8 cellular contexts compared by ENCODE assay signal in genomic region chr15:46091860-46092450, GRCh38.
DNase-seq lines count a peak whose midpoint lies in the region; ATAC-seq, FAIRE-seq and TF ChIP-seq lines count a peak whose summit lies in the region.

No MANE protein-coding gene starts in this region.

- no peaks in the 10 kb centered on the region for H3K79me2 ChIP-seq in endothelial cell of umbilical vein (ENCODE audit: control insufficient read depth, insufficient read depth, low read length)

- H3K4me1 ChIP-seq in endothelial cell of umbilical vein (ENCODE audit: control insufficient read depth, extremely low read depth, insufficient read depth, low read length) = peaks cover 38% of the 10 kb centered on the region
- H3K4me1 ChIP-seq in sigmoid colon = no peaks in the 10 kb centered on the region

- peak overlapping the region; percentile 29 for H2AFZ ChIP-seq in endothelial cell of umbilical vein (ENCODE audit: low read depth, low read length)

- H3K4me3 ChIP-seq in HFF-Myc (replicated peaks; ENCODE audit: low read depth, low read length) (no peak overlapping the region), endothelial cell of umbilical vein (replicated peaks in 1 of 3; ENCODE audit: insufficient read depth in 1 of 3, low read depth in 1 of 3, low read length in 3 of 3) (no peak overlapping the region), sigmoid colon (no peak overlapping the region)

- ATAC-seq in HG03457 (IDR thresholded peaks at IDR 0.05; ENCODE audit: unreplicated experiment) = no peak

- TF ChIP-seq CTCF in HFF-Myc (IDR thresholded peaks at IDR 0.05; ENCODE audit: low read depth, low read length, missing control alignments) = peak; percentile 57
- TF ChIP-seq CTCF in endothelial cell of umbilical vein (IDR thresholded peaks at IDR 0.05; ENCODE audit: extremely low read depth in 1 of 2, insufficient read depth in 1 of 2, low read depth in 1 of 2, low read length in 2 of 2) = peak; percentile 38 to 60
- peak in 3 of 4 experiments; percentile 16 to 23 (median 19) for TF ChIP-seq CTCF in sigmoid colon (IDR thresholded peaks at IDR 0.05)

- H3K9me3 ChIP-seq in endothelial cell of umbilical vein (replicated peaks; ENCODE audit: control insufficient read depth, insufficient read depth, low read length) (no peaks in the 10 kb centered on the region), sigmoid colon (no peaks in the 10 kb centered on the region)

- FAIRE-seq in endothelial cell of umbilical vein (lab: Jason Lieb, UNC) = peak; percentile 43

- H3K27me3 ChIP-seq in endothelial cell of umbilical vein (ENCODE audit: control insufficient read depth in 2 of 2, insufficient read depth in 2 of 2, low read length in 2 of 2) (no peaks in the 10 kb centered on the region), sigmoid colon (no peaks in the 10 kb centered on the region)

- CTCF ChIA-PET in endothelial cell of umbilical vein (lab: Charles Lee) = interaction anchor here (0.6 to 2.1 kb wide), 9 partner anchors 99 to 387 kb away, joined by 3 to 17 read pairs (median 3); no protein-coding TSS in a partner anchor

- POLR2A ChIA-PET in endothelial cell of umbilical vein (lab: Charles Lee) = no interaction called here

- H3K9me1 ChIP-seq in endothelial cell of umbilical vein (replicated peaks; ENCODE audit: control insufficient read depth, extremely low read depth, insufficient read depth, low read length) = no peaks in the 10 kb centered on the region

- intact Hi-C loops in endothelial cell of umbilical vein (cut with micrococcal nuclease) (loop anchor here (1.0 to 2.0 kb wide), 2 partner anchors 188 to 221 kb away; no protein-coding TSS in a partner anchor), sigmoid colon (cut with DNase I) (no loop called here)

- H3K9ac ChIP-seq in endothelial cell of umbilical vein (replicated peaks; ENCODE audit: extremely low read depth, insufficient read depth, low read length) = no peak overlapping the region

- dilution Hi-C loops in endothelial cell of umbilical vein (cut with MboI; ENCODE audit: extremely low pct_ligation_motif_present, low sequenced_read_pairs) = no loop called here

- 60 to 67% methylated on average over 16 of the region's 16 CpGs for WGBS in sigmoid colon, 2 donors

- TF ChIP-seq POLR2A in endothelial cell of umbilical vein (IDR thresholded peaks at IDR 0.05; ENCODE audit: low read depth, low read length) = no peak
- TF ChIP-seq POLR2A in sigmoid colon (IDR thresholded peaks at IDR 0.05) = no peak

- no peaks in the 10 kb centered on the region for H4K20me1 ChIP-seq in endothelial cell of umbilical vein (replicated peaks; ENCODE audit: control insufficient read depth, extremely low read depth, insufficient read depth, low read length)

- BruUV-seq in endothelial cell of umbilical vein (replicated peaks; lab: Mats Ljungman, UMichigan) = no TSS peak

- H3K27ac ChIP-seq in endothelial cell of umbilical vein (ENCODE audit: insufficient read depth, low read depth, low read length) (no peak overlapping the region), sigmoid colon (no peak overlapping the region)

- H3K36me3 ChIP-seq in endothelial cell of umbilical vein (ENCODE audit: control insufficient read depth in 2 of 2, extremely low read depth in 1 of 2, insufficient read depth in 2 of 2, low read length in 2 of 2) (no peaks in the 10 kb centered on the region), sigmoid colon (no peaks in the 10 kb centered on the region)

- no peak overlapping the region for H3K4me2 ChIP-seq in endothelial cell of umbilical vein (ENCODE audit: insufficient read depth, low read length)

- DNase-seq in COLO829 (ENCODE audit: low spot score) (peak; percentile 25), HFF-Myc (ENCODE audit: extremely low read depth, low read depth) (peak; percentile 15), NOMO-1 treated with dmso at 0.1 percent for 144 hours (lab: John Stamatoyannopoulos, UW; ENCODE audit: unreplicated experiment) (peak; percentile 3), endothelial cell of umbilical vein (ENCODE audit: low read depth, low spot score) (peak; percentile 30), sigmoid colon (no peak)
- DNase-seq in stimulated activated CD4-positive, alpha-beta T cell treated with anti-CD3 and anti-CD28 coated beads, Interleukin-1b, Interleukin-23, amount 100 ng/mL, for 48 hours = no peak
- DNase-seq in stimulated activated CD4-positive, alpha-beta T cell treated with anti-CD3 and anti-CD28 coated beads, Interleukin-12 subunit alpha, Interleukin-12 subunit beta, amount 100 ng/mL, for 4 hours = no peak

- TF ChIP-seq EP300 in sigmoid colon (IDR thresholded peaks at IDR 0.05) = no peak

TF ChIP-seq in endothelial cell of umbilical vein, 7 proteins besides CTCF, POLR2A, EP300 and RAD21:
- TF ChIP-seq FOS (IDR thresholded peaks at IDR 0.05; ENCODE audit: borderline replicate concordance, insufficient read depth, low read length) = no peak
- TF ChIP-seq GATA2 (IDR thresholded peaks at IDR 0.05; ENCODE audit: insufficient read depth, insufficient read length, low read depth, low read length) = peak; percentile 38
- TF ChIP-seq MYC (IDR thresholded peaks at IDR 0.05; ENCODE audit: low read depth, low read length) = no peak
- TF ChIP-seq JUN (IDR thresholded peaks at IDR 0.05; ENCODE audit: borderline replicate concordance, insufficient read depth, insufficient read length, low read depth) = no peak
- no peak for TF ChIP-seq POLR2AphosphoS5 (IDR thresholded peaks at IDR 0.05; ENCODE audit: insufficient read depth, low read depth, low read length)

Comparison
In these comparisons a context has a peak if more than half of its experiments do, and no peak if none do; other contexts are left out.
1. DNase-seq: peak in COLO829 (single experiment), HFF-Myc (single experiment), NOMO-1 treated with dmso at 0.1 percent for 144 hours (single experiment) and endothelial cell of umbilical vein (single experiment); none in sigmoid colon (single experiment), stimulated activated CD4-positive, alpha-beta T cell treated with anti-CD3 and anti-CD28 coated beads, Interleukin-1b, Interleukin-23, amount 100 ng/mL, for 48 hours (single experiment) and stimulated activated CD4-positive, alpha-beta T cell treated with anti-CD3 and anti-CD28 coated beads, Interleukin-12 subunit alpha, Interleukin-12 subunit beta, amount 100 ng/mL, for 4 hours (single experiment).
2. Peak in every context shown above with its lines, with median percentiles within 50 percentile points of each other: CTCF ChIP-seq.